11 cellular contexts compared by ENCODE assay signal in genomic region chr21:46549650-46550049, GRCh38. TPM values are rescaled to one million over a fixed set of nuclear protein-coding genes. Genes with fewer than 3 reads are reported as not detected.
"Had no signal": no experiment of that assay in that cellular context is flagged by ENCODE, and none has a peak within 500 bp of the region (broad histone marks: within the 10 kb centered on the region; RNA-seq: fewer than 3 reads in every experiment).

No MANE protein-coding gene starts in this region.

- H3K27me3 ChIP-seq: hepatocyte, tibial nerve had no signal

- H3K9me3 Mint-ChIP-seq: nephron had no signal

- DNase-seq: activated CD4-positive, CD25-positive, alpha-beta regulatory T cell; activated gamma-delta T cell treated with Interleukin-2 at 50 U/mL for 16 hours; activated T-cell treated with anti-CD3 and anti-CD28 coated beads, Interleukin-2, amount 50 U/mL, for 72 hours; caudate nucleus; effector CD8-positive, alpha-beta T cell; lower lobe of right lung had no signal

- H3K27ac Mint-ChIP-seq: nephron had no signal

- H3K4me3 Mint-ChIP-seq: nephron had no signal

- H3K4me3 ChIP-seq: coronary artery, hepatocyte, lower lobe of right lung, tibial nerve had no signal

- H3K4me1 ChIP-seq: tibial nerve had no signal

- H2AFZ ChIP-seq: hepatocyte had no signal

- H3K4me2 ChIP-seq: hepatocyte had no signal

- H3K27ac ChIP-seq: coronary artery, hepatocyte, lower lobe of right lung, tibial nerve had no signal

- ATAC-seq: lower lobe of right lung had no signal

- H3K4me1 Mint-ChIP-seq: nephron had no signal

- H3K9me3 ChIP-seq: lower lobe of right lung, tibial nerve had no signal

RNA-seq across cellular contexts. Expression of gene S100B, which starts 55.2 kb away (rescaled TPM):
- total RNA-seq: hepatocyte; T-helper 2 cell treated with Interferon-gamma antibody and Interleukin-4, amounts not matched to agents 100 ng/mL and 5 ng/mL, for 36 hours had no signal
- polyA plus RNA-seq: hepatocyte had no signal
